ENCODE assay signal across 13 cellular contexts in the genomic region with DNA sequence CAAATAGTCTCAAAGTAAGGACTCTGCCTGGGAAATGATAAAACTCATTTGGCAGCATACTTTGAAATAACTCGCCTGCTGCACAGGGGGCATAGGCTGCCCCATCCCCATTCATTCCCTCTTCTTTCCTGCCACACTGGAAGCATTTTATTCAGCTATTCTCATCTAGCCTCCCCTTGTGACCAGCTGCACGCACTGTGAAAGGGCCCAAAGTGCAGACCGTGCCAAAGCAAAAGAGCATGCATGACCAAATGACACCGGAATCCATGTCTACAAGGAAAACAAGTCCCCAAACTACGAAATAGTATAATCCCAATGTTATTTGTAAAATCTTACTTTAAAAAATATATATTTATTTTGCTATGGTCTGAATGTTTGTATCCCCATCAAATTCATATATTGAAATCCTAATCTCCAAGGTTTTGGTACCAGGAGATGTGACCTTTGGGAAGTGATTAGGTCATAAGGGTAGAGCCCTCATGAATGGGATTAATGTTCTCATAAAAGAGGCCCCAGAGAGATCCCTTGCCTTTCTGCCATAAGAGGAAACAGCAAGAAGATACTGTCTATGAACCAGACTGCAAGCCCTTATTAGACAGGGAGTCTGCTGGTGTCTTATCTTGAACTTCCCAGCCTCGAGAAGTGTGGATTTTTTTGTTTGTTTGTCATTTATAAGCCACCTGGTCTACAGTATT.
DNase-seq lines count a peak whose midpoint lies in the region; ATAC-seq and TF ChIP-seq lines count a peak whose summit lies in the region.
"Had no signal": no experiment of that assay in that cellular context is flagged by ENCODE, and none has a peak within 500 bp of the region (broad histone marks: within the 10 kb centered on the region; RNA-seq: fewer than 3 reads in every experiment).

No MANE protein-coding gene starts in this region.

- H3K4me3 ChIP-seq in hepatocyte, result no peak overlapping the region
- H3K4me3 ChIP-seq: smooth muscle cell had no signal

- no peaks in the 10 kb centered on the region for H4K20me1 ChIP-seq in hepatocyte (ENCODE audit: insufficient read depth, poor library complexity, severe bottlenecking)

- TF ChIP-seq CTCF in hepatocyte (IDR thresholded peaks at IDR 0.05; ENCODE audit: poor library complexity), result no peak

- no peak overlapping the region for H3K4me2 ChIP-seq in hepatocyte

- H3K27me3 ChIP-seq in hepatocyte, result no peaks in the 10 kb centered on the region

- 92% methylated on average over 6 of the region's 6 CpGs for WGBS in hepatocyte (ENCODE audit: low lambda C conversion rate, missing lambda C conversion rate)

- H2AFZ ChIP-seq in hepatocyte, result no peak overlapping the region

- no peak for ATAC-seq in GM21526 (IDR thresholded peaks at IDR 0.05; ENCODE audit: low FRiP score, unreplicated experiment)
- ATAC-seq: natural killer cell had no signal

- peaks cover 56% of the 10 kb centered on the region for H3K79me2 ChIP-seq in hepatocyte

- peaks cover 11% of the 10 kb centered on the region for H3K4me1 ChIP-seq in hepatocyte (ENCODE audit: insufficient read depth)

- DNase-seq in AG08395 (ENCODE audit: low spot score), result peak; percentile 34
- no peak for DNase-seq in hepatocyte (ENCODE audit: low spot score)
- peak; percentile 94 for DNase-seq in pons (ENCODE audit: low spot score)
- no peak for DNase-seq in NCI-H748 (lab: John Stamatoyannopoulos, UW; ENCODE audit: unreplicated experiment)
- no peak for DNase-seq in NCI-H510A treated with DMSO at 0.1 percent for 48 hours (lab: John Stamatoyannopoulos, UW)
- DNase-seq in NCI-H226, result no peak
- DNase-seq: activated naive CD4-positive, alpha-beta T cell treated with anti-CD3 and anti-CD28 coated beads for 36 hours; KG1; natural killer cell; NCI-H774 had no signal

- H3K27ac ChIP-seq in cingulate gyrus (ENCODE audit: low read depth, low read length), result peak overlapping the region; percentile 82
- peak overlapping the region; percentile 7 for H3K27ac ChIP-seq in hepatocyte

- H3K9me3 ChIP-seq in hepatocyte (ENCODE audit: low read depth), result no peaks in the 10 kb centered on the region

- no peaks in the 10 kb centered on the region for H3K9me2 ChIP-seq in hepatocyte (replicated peaks; ENCODE audit: insufficient read depth)

- H3K36me3 ChIP-seq in hepatocyte (replicated peaks; ENCODE audit: insufficient read depth, low read depth), result no peaks in the 10 kb centered on the region

Comparison
In these comparisons a context has a peak if more than half of its experiments do, and no peak if none do; other contexts are left out.
1. DNase-seq: peak in AG08395 (single experiment) and pons (single experiment); none in hepatocyte (single experiment), NCI-H748 (single experiment), NCI-H510A treated with DMSO at 0.1 percent for 48 hours (single experiment) and NCI-H226 (single experiment).